ENCODE assay signal across 1 cellular context in the genomic region with DNA sequence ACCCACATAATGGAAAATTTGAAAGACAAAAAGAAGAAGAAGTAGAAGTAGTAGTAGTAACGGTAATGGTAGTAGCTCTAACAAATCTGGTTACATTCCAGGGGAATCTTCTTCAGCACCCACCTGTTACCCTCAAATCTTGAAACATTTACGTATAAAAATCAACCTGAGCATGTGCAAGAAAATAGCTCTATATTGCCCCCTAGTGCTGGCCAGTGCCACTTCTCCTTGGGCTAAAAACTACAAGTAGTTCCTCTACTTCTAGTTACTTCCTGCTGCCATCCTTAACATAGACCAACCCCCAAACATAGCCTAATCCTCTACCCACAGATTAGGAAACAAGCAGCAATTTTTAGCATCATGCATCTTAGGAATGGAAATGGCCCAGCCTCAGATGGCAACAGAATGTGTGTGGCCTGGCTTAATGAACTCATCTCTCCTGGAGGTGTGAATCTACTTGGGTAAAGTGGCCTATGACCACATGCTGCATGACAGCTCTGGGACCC.
TF ChIP-seq lines count a peak whose summit lies in the region.

No MANE protein-coding gene starts in this region.

TF ChIP-seq in HepG2, 621 proteins besides CTCF, POLR2A, EP300 and RAD21 (continued from another document and continues in another):
- TF ChIP-seq HIVEP1 (CRISPR knock-in tag; IDR thresholded peaks at IDR 0.05) (no peak), KAT7 (CRISPR knock-in tag; IDR thresholded peaks at IDR 0.05; ENCODE audit: borderline replicate concordance) (no peak), PRMT3 (CRISPR knock-in tag; IDR thresholded peaks at IDR 0.05; ENCODE audit: borderline replicate concordance, low read depth) (no peak), TBP (CRISPR knock-in tag; IDR thresholded peaks at IDR 0.05) (no peak), SP140L (CRISPR knock-in tag; IDR thresholded peaks at IDR 0.05; ENCODE audit: borderline replicate concordance) (no peak), STAG1 (CRISPR knock-in tag; IDR thresholded peaks at IDR 0.05) (peak; percentile 72), PCBP1 (IDR thresholded peaks at IDR 0.05; ENCODE audit: borderline replicate concordance, low read depth, low read length) (no peak), ZNF496 (CRISPR knock-in tag; IDR thresholded peaks at IDR 0.05; ENCODE audit: insufficient replicate concordance) (no peak), KMT2A (CRISPR knock-in tag; IDR thresholded peaks at IDR 0.05) (no peak), SNAPC2 (CRISPR knock-in tag; IDR thresholded peaks at IDR 0.05) (no peak), ZBTB20 (CRISPR knock-in tag; IDR thresholded peaks at IDR 0.05; ENCODE audit: borderline replicate concordance, low read depth) (no peak), ZNF569 (CRISPR knock-in tag; IDR thresholded peaks at IDR 0.05; ENCODE audit: borderline replicate concordance) (no peak), XBP1 (CRISPR knock-in tag; IDR thresholded peaks at IDR 0.05) (no peak), TBX2 (CRISPR knock-in tag; IDR thresholded peaks at IDR 0.05; ENCODE audit: borderline replicate concordance) (no peak), HDAC6 (IDR thresholded peaks at IDR 0.05; ENCODE audit: low read depth, low read length) (no peak), NFATC3 (CRISPR knock-in tag; IDR thresholded peaks at IDR 0.05) (no peak), HNRNPLL (IDR thresholded peaks at IDR 0.05; ENCODE audit: low read depth, low read length, poor library complexity, severe bottlenecking) (no peak), PHF20 (CRISPR knock-in tag; IDR thresholded peaks at IDR 0.05) (no peak), ZKSCAN5 (CRISPR knock-in tag; IDR thresholded peaks at IDR 0.05) (no peak), NR2C2 (CRISPR knock-in tag; IDR thresholded peaks at IDR 0.05; ENCODE audit: borderline replicate concordance) (no peak), YEATS4 (CRISPR knock-in tag; IDR thresholded peaks at IDR 0.05; ENCODE audit: borderline replicate concordance) (no peak), CHD4 (IDR thresholded peaks at IDR 0.05; ENCODE audit: borderline replicate concordance, low read length) (no peak), ZMYM2 (CRISPR knock-in tag; IDR thresholded peaks at IDR 0.05) (no peak), ZNF441 (CRISPR knock-in tag; IDR thresholded peaks at IDR 0.05; ENCODE audit: borderline replicate concordance) (no peak), GATAD2A (CRISPR knock-in tag; IDR thresholded peaks at IDR 0.05) (0 out of 2 replicates have a peak, but pooled peaks have one; percentile 26), ZNF672 (CRISPR knock-in tag; IDR thresholded peaks at IDR 0.05) (no peak), HNRNPUL1 (IDR thresholded peaks at IDR 0.05; ENCODE audit: low read depth, low read length) (no peak), FLYWCH1 (CRISPR knock-in tag; IDR thresholded peaks at IDR 0.05) (no peak), TBX3 (IDR thresholded peaks at IDR 0.05; ENCODE audit: borderline replicate concordance) (no peak), PHF5A (CRISPR knock-in tag; IDR thresholded peaks at IDR 0.05; ENCODE audit: low read depth, unreplicated experiment) (no peak), RXRA (CRISPR knock-in tag; IDR thresholded peaks at IDR 0.05) (no peak), ZNF34 (CRISPR knock-in tag; IDR thresholded peaks at IDR 0.05; ENCODE audit: borderline replicate concordance) (0 out of 2 replicates have a peak, but pooled peaks have one; percentile 48), ZNF230 (CRISPR knock-in tag; IDR thresholded peaks at IDR 0.05) (no peak), ELF3 (CRISPR knock-in tag; IDR thresholded peaks at IDR 0.05) (peak; percentile 63; the same call in 1 of the 2 replicates), JUNB (CRISPR knock-in tag; IDR thresholded peaks at IDR 0.05; ENCODE audit: borderline replicate concordance) (no peak), HDAC2 (CRISPR knock-in tag; IDR thresholded peaks at IDR 0.05) (no peak), TAF15 (IDR thresholded peaks at IDR 0.05; ENCODE audit: low read depth, low read length, poor library complexity, severe bottlenecking) (no peak), ZNF354B (CRISPR knock-in tag; IDR thresholded peaks at IDR 0.05) (0 out of 2 replicates have a peak, but pooled peaks have one; percentile 34)
- TF ChIP-seq, protein P1, sequence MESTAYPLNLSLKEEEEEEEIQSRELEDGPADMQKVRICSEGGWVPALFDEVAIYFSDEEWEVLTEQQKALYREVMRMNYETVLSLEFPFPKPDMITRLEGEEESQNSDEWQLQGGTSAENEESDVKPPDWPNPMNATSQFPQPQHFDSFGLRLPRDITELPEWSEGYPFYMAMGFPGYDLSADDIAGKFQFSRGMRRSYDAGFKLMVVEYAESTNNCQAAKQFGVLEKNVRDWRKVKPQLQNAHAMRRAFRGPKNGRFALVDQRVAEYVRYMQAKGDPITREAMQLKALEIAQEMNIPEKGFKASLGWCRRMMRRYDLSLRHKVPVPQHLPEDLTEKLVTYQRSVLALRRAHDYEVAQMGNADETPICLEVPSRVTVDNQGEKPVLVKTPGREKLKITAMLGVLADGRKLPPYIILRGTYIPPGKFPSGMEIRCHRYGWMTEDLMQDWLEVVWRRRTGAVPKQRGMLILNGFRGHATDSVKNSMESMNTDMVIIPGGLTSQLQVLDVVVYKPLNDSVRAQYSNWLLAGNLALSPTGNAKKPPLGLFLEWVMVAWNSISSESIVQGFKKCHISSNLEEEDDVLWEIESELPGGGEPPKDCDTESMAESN (CRISPR knock-in tag; conservative IDR thresholded peaks at IDR 0.05) = peak; percentile 50; the same call in 1 of the 2 replicates
- TF ChIP-seq, protein P2, sequence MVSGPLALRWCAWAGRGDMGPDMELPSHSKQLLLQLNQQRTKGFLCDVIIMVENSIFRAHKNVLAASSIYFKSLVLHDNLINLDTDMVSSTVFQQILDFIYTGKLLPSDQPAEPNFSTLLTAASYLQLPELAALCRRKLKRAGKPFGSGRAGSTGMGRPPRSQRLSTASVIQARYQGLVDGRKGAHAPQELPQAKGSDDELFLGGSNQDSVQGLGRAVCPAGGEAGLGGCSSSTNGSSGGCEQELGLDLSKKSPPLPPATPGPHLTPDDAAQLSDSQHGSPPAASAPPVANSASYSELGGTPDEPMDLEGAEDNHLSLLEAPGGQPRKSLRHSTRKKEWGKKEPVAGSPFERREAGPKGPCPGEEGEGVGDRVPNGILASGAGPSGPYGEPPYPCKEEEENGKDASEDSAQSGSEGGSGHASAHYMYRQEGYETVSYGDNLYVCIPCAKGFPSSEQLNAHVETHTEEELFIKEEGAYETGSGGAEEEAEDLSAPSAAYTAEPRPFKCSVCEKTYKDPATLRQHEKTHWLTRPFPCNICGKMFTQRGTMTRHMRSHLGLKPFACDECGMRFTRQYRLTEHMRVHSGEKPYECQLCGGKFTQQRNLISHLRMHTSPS (CRISPR knock-in tag; IDR thresholded peaks at IDR 0.05; ENCODE audit: low read depth) = no peak
- TF ChIP-seq, protein P3, sequence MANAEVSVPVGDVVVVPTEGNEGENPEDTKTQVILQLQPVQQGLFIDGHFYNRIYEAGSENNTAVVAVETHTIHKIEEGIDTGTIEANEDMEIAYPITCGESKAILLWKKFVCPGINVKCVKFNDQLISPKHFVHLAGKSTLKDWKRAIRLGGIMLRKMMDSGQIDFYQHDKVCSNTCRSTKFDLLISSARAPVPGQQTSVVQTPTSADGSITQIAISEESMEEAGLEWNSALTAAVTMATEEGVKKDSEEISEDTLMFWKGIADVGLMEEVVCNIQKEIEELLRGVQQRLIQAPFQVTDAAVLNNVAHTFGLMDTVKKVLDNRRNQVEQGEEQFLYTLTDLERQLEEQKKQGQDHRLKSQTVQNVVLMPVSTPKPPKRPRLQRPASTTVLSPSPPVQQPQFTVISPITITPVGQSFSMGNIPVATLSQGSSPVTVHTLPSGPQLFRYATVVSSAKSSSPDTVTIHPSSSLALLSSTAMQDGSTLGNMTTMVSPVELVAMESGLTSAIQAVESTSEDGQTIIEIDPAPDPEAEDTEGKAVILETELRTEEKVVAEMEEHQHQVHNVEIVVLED (CRISPR knock-in tag; IDR thresholded peaks at IDR 0.05; ENCODE audit: borderline replicate concordance) = no peak
- TF ChIP-seq, protein P4, sequence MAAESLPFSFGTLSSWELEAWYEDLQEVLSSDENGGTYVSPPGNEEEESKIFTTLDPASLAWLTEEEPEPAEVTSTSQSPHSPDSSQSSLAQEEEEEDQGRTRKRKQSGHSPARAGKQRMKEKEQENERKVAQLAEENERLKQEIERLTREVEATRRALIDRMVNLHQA (CRISPR knock-in tag; IDR thresholded peaks at IDR 0.05) = no peak
- TF ChIP-seq, protein P5, sequence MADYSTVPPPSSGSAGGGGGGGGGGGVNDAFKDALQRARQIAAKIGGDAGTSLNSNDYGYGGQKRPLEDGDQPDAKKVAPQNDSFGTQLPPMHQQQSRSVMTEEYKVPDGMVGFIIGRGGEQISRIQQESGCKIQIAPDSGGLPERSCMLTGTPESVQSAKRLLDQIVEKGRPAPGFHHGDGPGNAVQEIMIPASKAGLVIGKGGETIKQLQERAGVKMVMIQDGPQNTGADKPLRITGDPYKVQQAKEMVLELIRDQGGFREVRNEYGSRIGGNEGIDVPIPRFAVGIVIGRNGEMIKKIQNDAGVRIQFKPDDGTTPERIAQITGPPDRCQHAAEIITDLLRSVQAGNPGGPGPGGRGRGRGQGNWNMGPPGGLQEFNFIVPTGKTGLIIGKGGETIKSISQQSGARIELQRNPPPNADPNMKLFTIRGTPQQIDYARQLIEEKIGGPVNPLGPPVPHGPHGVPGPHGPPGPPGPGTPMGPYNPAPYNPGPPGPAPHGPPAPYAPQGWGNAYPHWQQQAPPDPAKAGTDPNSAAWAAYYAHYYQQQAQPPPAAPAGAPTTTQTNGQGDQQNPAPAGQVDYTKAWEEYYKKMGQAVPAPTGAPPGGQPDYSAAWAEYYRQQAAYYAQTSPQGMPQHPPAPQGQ (CRISPR knock-in tag; IDR thresholded peaks at IDR 0.05; ENCODE audit: borderline replicate concordance) = no peak
- TF ChIP-seq, protein P6, sequence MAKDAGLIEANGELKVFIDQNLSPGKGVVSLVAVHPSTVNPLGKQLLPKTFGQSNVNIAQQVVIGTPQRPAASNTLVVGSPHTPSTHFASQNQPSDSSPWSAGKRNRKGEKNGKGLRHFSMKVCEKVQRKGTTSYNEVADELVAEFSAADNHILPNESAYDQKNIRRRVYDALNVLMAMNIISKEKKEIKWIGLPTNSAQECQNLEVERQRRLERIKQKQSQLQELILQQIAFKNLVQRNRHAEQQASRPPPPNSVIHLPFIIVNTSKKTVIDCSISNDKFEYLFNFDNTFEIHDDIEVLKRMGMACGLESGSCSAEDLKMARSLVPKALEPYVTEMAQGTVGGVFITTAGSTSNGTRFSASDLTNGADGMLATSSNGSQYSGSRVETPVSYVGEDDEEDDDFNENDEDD (CRISPR knock-in tag; IDR thresholded peaks at IDR 0.05; ENCODE audit: borderline replicate concordance) = no peak
- TF ChIP-seq, protein P7, sequence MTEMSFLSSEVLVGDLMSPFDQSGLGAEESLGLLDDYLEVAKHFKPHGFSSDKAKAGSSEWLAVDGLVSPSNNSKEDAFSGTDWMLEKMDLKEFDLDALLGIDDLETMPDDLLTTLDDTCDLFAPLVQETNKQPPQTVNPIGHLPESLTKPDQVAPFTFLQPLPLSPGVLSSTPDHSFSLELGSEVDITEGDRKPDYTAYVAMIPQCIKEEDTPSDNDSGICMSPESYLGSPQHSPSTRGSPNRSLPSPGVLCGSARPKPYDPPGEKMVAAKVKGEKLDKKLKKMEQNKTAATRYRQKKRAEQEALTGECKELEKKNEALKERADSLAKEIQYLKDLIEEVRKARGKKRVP (CRISPR knock-in tag; IDR thresholded peaks at IDR 0.05) = no peak
- TF ChIP-seq, protein P8, sequence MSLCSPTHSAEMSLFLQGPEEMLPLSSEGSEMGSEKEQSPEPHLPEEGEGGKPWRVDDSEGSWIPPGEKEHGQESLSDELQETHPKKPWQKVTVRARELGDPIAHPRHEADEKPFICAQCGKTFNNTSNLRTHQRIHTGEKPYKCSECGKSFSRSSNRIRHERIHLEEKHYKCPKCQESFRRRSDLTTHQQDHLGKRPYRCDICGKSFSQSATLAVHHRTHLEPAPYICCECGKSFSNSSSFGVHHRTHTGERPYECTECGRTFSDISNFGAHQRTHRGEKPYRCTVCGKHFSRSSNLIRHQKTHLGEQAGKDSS (CRISPR knock-in tag; IDR thresholded peaks at IDR 0.05; ENCODE audit: borderline replicate concordance, low read depth) = no peak
- TF ChIP-seq, protein P9, sequence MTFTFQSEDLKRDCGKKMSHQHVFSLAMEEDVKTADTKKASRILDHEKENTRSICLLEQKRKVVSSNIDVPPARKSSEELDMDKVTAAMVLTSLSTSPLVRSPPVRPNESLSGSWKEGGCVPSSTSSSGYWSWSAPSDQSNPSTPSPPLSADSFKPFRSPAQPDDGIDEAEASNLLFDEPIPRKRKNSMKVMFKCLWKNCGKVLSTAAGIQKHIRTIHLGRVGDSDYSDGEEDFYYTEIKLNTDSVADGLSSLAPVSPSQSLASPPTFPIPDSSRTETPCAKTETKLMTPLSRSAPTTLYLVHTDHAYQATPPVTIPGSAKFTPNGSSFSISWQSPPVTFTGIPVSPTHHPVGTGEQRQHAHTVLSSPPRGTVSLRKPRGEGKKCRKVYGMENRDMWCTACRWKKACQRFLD (CRISPR knock-in tag; IDR thresholded peaks at IDR 0.05; ENCODE audit: borderline replicate concordance) = no peak
- TF ChIP-seq, protein P10, sequence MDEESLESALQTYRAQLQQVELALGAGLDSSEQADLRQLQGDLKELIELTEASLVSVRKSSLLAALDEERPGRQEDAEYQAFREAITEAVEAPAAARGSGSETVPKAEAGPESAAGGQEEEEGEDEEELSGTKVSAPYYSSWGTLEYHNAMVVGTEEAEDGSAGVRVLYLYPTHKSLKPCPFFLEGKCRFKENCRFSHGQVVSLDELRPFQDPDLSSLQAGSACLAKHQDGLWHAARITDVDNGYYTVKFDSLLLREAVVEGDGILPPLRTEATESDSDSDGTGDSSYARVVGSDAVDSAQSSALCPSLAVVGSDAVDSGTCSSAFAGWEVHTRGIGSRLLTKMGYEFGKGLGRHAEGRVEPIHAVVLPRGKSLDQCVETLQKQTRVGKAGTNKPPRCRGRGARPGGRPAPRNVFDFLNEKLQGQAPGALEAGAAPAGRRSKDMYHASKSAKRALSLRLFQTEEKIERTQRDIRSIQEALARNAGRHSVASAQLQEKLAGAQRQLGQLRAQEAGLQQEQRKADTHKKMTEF (CRISPR knock-in tag; IDR thresholded peaks at IDR 0.05) = no peak
- TF ChIP-seq, protein P11, sequence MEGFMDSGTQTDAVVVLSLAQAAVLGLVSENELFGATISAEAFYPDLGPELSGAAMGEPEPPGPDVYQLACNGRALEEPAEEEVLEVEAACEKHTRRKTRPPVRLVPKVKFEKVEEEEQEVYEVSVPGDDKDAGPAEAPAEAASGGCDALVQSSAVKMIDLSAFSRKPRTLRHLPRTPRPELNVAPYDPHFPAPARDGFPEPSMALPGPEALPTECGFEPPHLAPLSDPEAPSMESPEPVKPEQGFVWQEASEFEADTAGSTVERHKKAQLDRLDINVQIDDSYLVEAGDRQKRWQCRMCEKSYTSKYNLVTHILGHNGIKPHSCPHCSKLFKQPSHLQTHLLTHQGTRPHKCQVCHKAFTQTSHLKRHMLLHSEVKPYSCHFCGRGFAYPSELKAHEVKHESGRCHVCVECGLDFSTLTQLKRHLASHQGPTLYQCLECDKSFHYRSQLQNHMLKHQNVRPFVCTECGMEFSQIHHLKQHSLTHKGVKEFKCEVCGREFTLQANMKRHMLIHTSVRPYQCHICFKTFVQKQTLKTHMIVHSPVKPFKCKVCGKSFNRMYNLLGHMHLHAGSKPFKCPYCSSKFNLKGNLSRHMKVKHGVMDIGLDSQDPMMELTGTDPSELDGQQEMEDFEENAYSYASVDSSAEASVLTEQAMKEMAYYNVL (CRISPR knock-in tag; IDR thresholded peaks at IDR 0.05; ENCODE audit: borderline replicate concordance) = no peak
- TF ChIP-seq, protein P12, sequence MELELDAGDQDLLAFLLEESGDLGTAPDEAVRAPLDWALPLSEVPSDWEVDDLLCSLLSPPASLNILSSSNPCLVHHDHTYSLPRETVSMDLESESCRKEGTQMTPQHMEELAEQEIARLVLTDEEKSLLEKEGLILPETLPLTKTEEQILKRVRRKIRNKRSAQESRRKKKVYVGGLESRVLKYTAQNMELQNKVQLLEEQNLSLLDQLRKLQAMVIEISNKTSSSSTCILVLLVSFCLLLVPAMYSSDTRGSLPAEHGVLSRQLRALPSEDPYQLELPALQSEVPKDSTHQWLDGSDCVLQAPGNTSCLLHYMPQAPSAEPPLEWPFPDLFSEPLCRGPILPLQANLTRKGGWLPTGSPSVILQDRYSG (CRISPR knock-in tag; IDR thresholded peaks at IDR 0.05) = no peak
